ENCODE assay signal across 9 cellular contexts in the genomic region with DNA sequence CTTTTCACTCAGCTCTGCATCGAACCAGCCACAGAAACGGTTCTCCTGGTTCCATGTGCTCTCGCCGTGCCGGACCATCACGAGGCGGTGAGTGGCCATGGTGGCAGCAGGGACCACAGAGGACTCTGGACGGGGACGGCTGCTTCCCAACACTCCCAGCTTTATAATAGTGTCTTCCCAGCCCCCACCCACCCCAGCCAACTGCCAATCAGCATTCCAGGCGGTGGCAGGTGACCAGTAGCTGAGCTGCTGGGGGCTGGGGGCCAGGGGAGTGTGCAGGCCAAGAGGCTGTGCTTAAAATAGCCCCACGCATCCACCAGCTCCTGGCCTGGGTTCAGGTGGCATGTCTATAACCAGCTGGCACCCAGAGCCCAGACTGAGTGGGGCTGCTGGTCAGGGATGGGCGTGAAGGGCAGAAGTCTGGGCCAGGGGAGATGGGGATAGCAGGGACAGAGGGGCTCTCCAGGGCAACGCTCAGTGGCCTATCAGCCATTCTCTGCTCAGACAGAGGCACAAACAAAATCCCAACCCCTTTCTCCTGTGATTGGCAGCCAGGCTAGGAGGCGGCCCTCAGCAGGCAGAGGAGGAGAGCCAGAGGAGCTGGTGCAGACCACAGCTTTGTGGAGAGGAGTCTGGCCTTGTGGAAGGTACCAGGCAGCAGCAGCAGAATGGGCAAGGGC. TPM values are rescaled to one million over a fixed set of nuclear protein-coding genes. Genes with fewer than 3 reads are reported as not detected.
DNase-seq lines count a peak whose midpoint lies in the region; ATAC-seq and TF ChIP-seq lines count a peak whose summit lies in the region.
"Had no signal": no experiment of that assay in that cellular context is flagged by ENCODE, and none has a peak within 500 bp of the region (broad histone marks: within the 10 kb centered on the region; RNA-seq: fewer than 3 reads in every experiment).

A gene (minus strand): TSS at position 137 of the 680 bp plus-strand sequence. CDS start 38 bp downstream, at position 99.

- peaks cover 33% of the 10 kb centered on the region for H3K4me1 ChIP-seq in stomach smooth muscle (ENCODE audit: control insufficient read depth, insufficient read depth, low read length)
- H3K4me1 ChIP-seq: Caco-2 had no signal

- H3K9ac ChIP-seq in stomach smooth muscle (ENCODE audit: low read length in 2 of 2) = no peak within 1 kb of the TSS

- CTCF ChIA-PET in WTC11 (lab: Charles Lee) = interaction anchor here (0.9 to 2.6 kb wide), 8 partner anchors 36 to 499 kb away, joined by 3 to 8 read pairs (median 4); a partner anchor contains a TSS

- H3K36me3 ChIP-seq in stomach smooth muscle (ENCODE audit: control insufficient read depth in 2 of 2, insufficient read depth in 2 of 2, low read length in 2 of 2) = peaks cover under 1 to 15% of the 10 kb centered on the region in 2 donors

- TF ChIP-seq CTCF in WTC11 (IDR thresholded peaks at IDR 0.05) = no peak

- DNase-seq in T-helper 1 cell = no peak
- peak; percentile 61 for DNase-seq in WTC11 (ENCODE audit: low spot score)
- peak; percentile 38 to 51 for DNase-seq in hippocampal formation (lab: John Stamatoyannopoulos, UW)
- no peak for DNase-seq in NCI-H345 (lab: John Stamatoyannopoulos, UW)

- peak within 1 kb of the TSS; percentile 52 for H3K27ac Mint-ChIP-seq in T-helper 1 cell treated with Interleukin-12 subunit alpha and Interleukin-12 subunit beta and Interleukin-4 antibody, amounts not matched to agents 30 μg/mL and 1 μg/mL, for 36 hours
- H3K27ac Mint-ChIP-seq in WTC11 = no peak within 1 kb of the TSS

- no peak within 1 kb of the TSS for H3K4me3 Mint-ChIP-seq in T-helper 1 cell treated with Interleukin-12 subunit alpha and Interleukin-12 subunit beta and Interleukin-4 antibody, amounts not matched to agents 30 μg/mL and 1 μg/mL, for 36 hours
- peak within 1 kb of the TSS; percentile 61 for H3K4me3 Mint-ChIP-seq in WTC11

- H3K9me3 ChIP-seq in stomach smooth muscle (ENCODE audit: control insufficient read depth in 2 of 2, low read length in 2 of 2) = no peaks in the 10 kb centered on the region
- H3K9me3 ChIP-seq: Caco-2 had no signal

- POLR2A ChIA-PET in WTC11 (lab: Charles Lee) = interaction anchor here (0.6 to 1.3 kb wide), 2 partner anchors 21 to 46 kb away, joined by 3 read pairs; a partner anchor contains a TSS

- H3K36me3 Mint-ChIP-seq in T-helper 1 cell treated with Interleukin-12 subunit alpha and Interleukin-12 subunit beta and Interleukin-4 antibody, amounts not matched to agents 30 μg/mL and 1 μg/mL, for 36 hours (ENCODE audit: low read depth) = peaks cover 10% of the 10 kb centered on the region
- H3K36me3 Mint-ChIP-seq in WTC11 = peaks cover 6% of the 10 kb centered on the region; the same call in 1 of the 2 replicates

- peaks cover 3% of the 10 kb centered on the region for H3K4me1 Mint-ChIP-seq in T-helper 1 cell treated with Interleukin-12 subunit alpha and Interleukin-12 subunit beta and Interleukin-4 antibody, amounts not matched to agents 30 μg/mL and 1 μg/mL, for 36 hours (ENCODE audit: low read depth)
- peaks cover 32% of the 10 kb centered on the region for H3K4me1 Mint-ChIP-seq in WTC11

- H3K27me3 Mint-ChIP-seq in T-helper 1 cell treated with Interleukin-12 subunit alpha and Interleukin-12 subunit beta and Interleukin-4 antibody, amounts not matched to agents 30 μg/mL and 1 μg/mL, for 36 hours (ENCODE audit: low read depth) = no peaks in the 10 kb centered on the region
- peaks cover 34% of the 10 kb centered on the region for H3K27me3 Mint-ChIP-seq in WTC11 (ENCODE audit: low read depth)

- H3K27ac ChIP-seq in stomach smooth muscle (ENCODE audit: low read length) = no peak within 1 kb of the TSS

- H3K4me3 ChIP-seq in stomach smooth muscle (ENCODE audit: low read length in 2 of 2) = peak within 1 kb of the TSS; percentile 21 to 59

- no peaks in the 10 kb centered on the region for H3K27me3 ChIP-seq in stomach smooth muscle (ENCODE audit: control insufficient read depth in 1 of 2, insufficient read depth in 2 of 2, low read length in 2 of 2)

- no peaks in the 10 kb centered on the region for H3K9me3 Mint-ChIP-seq in T-helper 1 cell treated with Interleukin-12 subunit alpha and Interleukin-12 subunit beta and Interleukin-4 antibody, amounts not matched to agents 30 μg/mL and 1 μg/mL, for 36 hours
- H3K9me3 Mint-ChIP-seq in WTC11 = no peaks in the 10 kb centered on the region

- peak; percentile 65 for ATAC-seq in WTC11
- no peak for ATAC-seq in GM18873 (IDR thresholded peaks at IDR 0.05; ENCODE audit: low FRiP score, unreplicated experiment)
- ATAC-seq in GM21529 (IDR thresholded peaks at IDR 0.05; ENCODE audit: unreplicated experiment) = no peak

TF ChIP-seq in WTC11, 78 proteins besides CTCF, POLR2A, EP300 and RAD21 (continues in another document):
- no peak for TF ChIP-seq ZNF317 (CRISPR knock-in tag; IDR thresholded peaks at IDR 0.05; ENCODE audit: borderline replicate concordance, low read depth)
- no peak for TF ChIP-seq OVOL2 (CRISPR knock-in tag; IDR thresholded peaks at IDR 0.05; ENCODE audit: borderline replicate concordance)
- no peak for TF ChIP-seq TEAD1 (CRISPR knock-in tag; IDR thresholded peaks at IDR 0.05)
- TF ChIP-seq, protein P1, sequence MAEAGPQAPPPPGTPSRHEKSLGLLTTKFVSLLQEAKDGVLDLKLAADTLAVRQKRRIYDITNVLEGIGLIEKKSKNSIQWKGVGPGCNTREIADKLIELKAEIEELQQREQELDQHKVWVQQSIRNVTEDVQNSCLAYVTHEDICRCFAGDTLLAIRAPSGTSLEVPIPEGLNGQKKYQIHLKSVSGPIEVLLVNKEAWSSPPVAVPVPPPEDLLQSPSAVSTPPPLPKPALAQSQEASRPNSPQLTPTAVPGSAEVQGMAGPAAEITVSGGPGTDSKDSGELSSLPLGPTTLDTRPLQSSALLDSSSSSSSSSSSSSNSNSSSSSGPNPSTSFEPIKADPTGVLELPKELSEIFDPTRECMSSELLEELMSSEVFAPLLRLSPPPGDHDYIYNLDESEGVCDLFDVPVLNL (CRISPR knock-in tag; IDR thresholded peaks at IDR 0.05; ENCODE audit: borderline replicate concordance, low read depth) = no peak
- no peak for TF ChIP-seq CBFB (CRISPR knock-in tag; IDR thresholded peaks at IDR 0.05; ENCODE audit: low read depth)
- TF ChIP-seq IRF2 (CRISPR knock-in tag; IDR thresholded peaks at IDR 0.05; ENCODE audit: borderline replicate concordance, low read depth) = no peak
- TF ChIP-seq PRRX2 (CRISPR knock-in tag; IDR thresholded peaks at IDR 0.05) = no peak
- TF ChIP-seq ZNF671 (CRISPR knock-in tag; IDR thresholded peaks at IDR 0.05) = no peak
- no peak for TF ChIP-seq NFATC4 (CRISPR knock-in tag; IDR thresholded peaks at IDR 0.05)
- TF ChIP-seq, protein P2, sequence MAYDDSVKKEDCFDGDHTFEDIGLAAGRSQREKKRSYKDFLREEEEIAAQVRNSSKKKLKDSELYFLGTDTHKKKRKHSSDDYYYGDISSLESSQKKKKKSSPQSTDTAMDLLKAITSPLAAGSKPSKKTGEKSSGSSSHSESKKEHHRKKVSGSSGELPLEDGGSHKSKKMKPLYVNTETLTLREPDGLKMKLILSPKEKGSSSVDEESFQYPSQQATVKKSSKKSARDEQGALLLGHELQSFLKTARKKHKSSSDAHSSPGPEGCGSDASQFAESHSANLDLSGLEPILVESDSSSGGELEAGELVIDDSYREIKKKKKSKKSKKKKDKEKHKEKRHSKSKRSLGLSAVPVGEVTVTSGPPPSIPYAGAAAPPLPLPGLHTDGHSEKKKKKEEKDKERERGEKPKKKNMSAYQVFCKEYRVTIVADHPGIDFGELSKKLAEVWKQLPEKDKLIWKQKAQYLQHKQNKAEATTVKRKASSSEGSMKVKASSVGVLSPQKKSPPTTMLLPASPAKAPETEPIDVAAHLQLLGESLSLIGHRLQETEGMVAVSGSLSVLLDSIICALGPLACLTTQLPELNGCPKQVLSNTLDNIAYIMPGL (CRISPR knock-in tag; IDR thresholded peaks at IDR 0.05) = no peak
- no peak for TF ChIP-seq JAZF1 (CRISPR knock-in tag; IDR thresholded peaks at IDR 0.05)
- TF ChIP-seq, protein P3, sequence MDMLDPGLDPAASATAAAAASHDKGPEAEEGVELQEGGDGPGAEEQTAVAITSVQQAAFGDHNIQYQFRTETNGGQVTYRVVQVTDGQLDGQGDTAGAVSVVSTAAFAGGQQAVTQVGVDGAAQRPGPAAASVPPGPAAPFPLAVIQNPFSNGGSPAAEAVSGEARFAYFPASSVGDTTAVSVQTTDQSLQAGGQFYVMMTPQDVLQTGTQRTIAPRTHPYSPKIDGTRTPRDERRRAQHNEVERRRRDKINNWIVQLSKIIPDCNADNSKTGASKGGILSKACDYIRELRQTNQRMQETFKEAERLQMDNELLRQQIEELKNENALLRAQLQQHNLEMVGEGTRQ (CRISPR knock-in tag; IDR thresholded peaks at IDR 0.05) = peak; percentile 70
- TF ChIP-seq RELA (CRISPR knock-in tag; IDR thresholded peaks at IDR 0.05; ENCODE audit: borderline replicate concordance) = no peak

RNA-seq across cellular contexts. Expression of the gene that starts here (rescaled TPM):
- 2.4 to 5.6 TPM (median 3.9 TPM) in 3 replicates for total RNA-seq in WTC11 (2021)
- total RNA-seq: Caco-2 had no signal

Comparison
In these comparisons a context has a peak if more than half of its experiments do, and no peak if none do; other contexts are left out.
1. DNase-seq: peak in WTC11 (single experiment) and hippocampal formation (2 of 2); none in T-helper 1 cell (0 of 5) and NCI-H345 (single experiment).